In the genomic region with DNA sequence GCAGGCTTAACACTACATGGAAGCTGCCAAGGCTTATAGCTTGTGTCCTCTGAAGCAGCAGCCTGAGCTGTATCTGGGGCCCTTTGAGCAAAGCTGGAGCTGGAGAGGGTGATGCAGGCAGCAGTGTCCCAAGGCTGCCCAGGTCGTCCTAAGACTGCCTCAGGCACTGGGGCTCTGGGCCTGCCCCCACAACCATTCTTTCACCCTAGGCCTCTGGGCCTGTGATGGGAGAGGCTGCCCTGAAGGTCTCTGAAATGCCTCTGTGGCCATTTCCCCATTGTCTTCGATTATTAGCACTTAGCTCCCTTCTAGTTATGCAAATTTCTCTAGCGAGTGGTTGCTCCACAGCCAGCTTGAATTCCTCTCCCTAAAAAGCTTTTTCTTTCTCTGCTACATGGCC, we compare ENCODE assay signal across 2 cellular contexts.
A peak's percentile ranks its signal among the peaks of the same experiment; 100 is the strongest.
TF ChIP-seq lines count a peak whose summit lies in the region.

No MANE protein-coding gene starts in this region.

TF ChIP-seq in K562, 482 proteins besides CTCF, POLR2A, EP300 and RAD21:
- TF ChIP-seq CBX5 (IDR thresholded peaks at IDR 0.05; ENCODE audit: borderline replicate concordance, low read depth) (0 out of 2 replicates have a peak, but pooled peaks have one; percentile 26), ZFP36 (IDR thresholded peaks at IDR 0.05; ENCODE audit: low read depth, low read length, partially characterized antibody) (peak; percentile 70), SMARCB1 (IDR thresholded peaks at IDR 0.05; ENCODE audit: insufficient read length, low read depth) (no peak), RUNX1 (IDR thresholded peaks at IDR 0.05; ENCODE audit: low read depth) (no peak), KLF1 (tag; IDR thresholded peaks at IDR 0.05) (no peak), KHSRP (IDR thresholded peaks at IDR 0.05) (no peak)
- TF ChIP-seq, protein P1, sequence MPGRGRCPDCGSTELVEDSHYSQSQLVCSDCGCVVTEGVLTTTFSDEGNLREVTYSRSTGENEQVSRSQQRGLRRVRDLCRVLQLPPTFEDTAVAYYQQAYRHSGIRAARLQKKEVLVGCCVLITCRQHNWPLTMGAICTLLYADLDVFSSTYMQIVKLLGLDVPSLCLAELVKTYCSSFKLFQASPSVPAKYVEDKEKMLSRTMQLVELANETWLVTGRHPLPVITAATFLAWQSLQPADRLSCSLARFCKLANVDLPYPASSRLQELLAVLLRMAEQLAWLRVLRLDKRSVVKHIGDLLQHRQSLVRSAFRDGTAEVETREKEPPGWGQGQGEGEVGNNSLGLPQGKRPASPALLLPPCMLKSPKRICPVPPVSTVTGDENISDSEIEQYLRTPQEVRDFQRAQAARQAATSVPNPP (IDR thresholded peaks at IDR 0.05; ENCODE audit: borderline replicate concordance, insufficient read depth, insufficient read length): no peak
- TF ChIP-seq, protein P2, sequence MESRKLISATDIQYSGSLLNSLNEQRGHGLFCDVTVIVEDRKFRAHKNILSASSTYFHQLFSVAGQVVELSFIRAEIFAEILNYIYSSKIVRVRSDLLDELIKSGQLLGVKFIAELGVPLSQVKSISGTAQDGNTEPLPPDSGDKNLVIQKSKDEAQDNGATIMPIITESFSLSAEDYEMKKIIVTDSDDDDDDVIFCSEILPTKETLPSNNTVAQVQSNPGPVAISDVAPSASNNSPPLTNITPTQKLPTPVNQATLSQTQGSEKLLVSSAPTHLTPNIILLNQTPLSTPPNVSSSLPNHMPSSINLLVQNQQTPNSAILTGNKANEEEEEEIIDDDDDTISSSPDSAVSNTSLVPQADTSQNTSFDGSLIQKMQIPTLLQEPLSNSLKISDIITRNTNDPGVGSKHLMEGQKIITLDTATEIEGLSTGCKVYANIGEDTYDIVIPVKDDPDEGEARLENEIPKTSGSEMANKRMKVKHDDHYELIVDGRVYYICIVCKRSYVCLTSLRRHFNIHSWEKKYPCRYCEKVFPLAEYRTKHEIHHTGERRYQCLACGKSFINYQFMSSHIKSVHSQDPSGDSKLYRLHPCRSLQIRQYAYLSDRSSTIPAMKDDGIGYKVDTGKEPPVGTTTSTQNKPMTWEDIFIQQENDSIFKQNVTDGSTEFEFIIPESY (CRISPR knock-in tag; IDR thresholded peaks at IDR 0.05): no peak
- TF ChIP-seq, protein P3, sequence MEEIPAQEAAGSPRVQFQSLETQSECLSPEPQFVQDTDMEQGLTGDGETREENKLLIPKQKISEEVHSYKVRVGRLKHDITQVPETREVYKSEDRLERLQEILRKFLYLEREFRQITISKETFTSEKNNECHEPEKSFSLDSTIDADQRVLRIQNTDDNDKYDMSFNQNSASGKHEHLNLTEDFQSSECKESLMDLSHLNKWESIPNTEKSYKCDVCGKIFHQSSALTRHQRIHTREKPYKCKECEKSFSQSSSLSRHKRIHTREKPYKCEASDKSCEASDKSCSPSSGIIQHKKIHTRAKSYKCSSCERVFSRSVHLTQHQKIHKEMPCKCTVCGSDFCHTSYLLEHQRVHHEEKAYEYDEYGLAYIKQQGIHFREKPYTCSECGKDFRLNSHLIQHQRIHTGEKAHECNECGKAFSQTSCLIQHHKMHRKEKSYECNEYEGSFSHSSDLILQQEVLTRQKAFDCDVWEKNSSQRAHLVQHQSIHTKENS (CRISPR knock-in tag; IDR thresholded peaks at IDR 0.05): no peak

TF ChIP-seq in WTC11, 78 proteins besides CTCF, POLR2A, EP300 and RAD21:
- TF ChIP-seq, protein P4, sequence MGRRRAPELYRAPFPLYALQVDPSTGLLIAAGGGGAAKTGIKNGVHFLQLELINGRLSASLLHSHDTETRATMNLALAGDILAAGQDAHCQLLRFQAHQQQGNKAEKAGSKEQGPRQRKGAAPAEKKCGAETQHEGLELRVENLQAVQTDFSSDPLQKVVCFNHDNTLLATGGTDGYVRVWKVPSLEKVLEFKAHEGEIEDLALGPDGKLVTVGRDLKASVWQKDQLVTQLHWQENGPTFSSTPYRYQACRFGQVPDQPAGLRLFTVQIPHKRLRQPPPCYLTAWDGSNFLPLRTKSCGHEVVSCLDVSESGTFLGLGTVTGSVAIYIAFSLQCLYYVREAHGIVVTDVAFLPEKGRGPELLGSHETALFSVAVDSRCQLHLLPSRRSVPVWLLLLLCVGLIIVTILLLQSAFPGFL (CRISPR knock-in tag; IDR thresholded peaks at IDR 0.05; ENCODE audit: borderline replicate concordance): no peak
- TF ChIP-seq, protein P5, sequence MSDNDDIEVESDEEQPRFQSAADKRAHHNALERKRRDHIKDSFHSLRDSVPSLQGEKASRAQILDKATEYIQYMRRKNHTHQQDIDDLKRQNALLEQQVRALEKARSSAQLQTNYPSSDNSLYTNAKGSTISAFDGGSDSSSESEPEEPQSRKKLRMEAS (CRISPR knock-in tag; IDR thresholded peaks at IDR 0.05): no peak
- TF ChIP-seq, protein P6, sequence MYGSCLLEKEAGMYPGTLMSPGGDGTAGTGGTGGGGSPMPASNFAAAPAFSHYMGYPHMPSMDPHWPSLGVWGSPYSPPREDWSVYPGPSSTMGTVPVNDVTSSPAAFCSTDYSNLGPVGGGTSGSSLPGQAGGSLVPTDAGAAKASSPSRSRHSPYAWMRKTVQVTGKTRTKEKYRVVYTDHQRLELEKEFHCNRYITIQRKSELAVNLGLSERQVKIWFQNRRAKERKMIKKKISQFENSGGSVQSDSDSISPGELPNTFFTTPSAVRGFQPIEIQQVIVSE (CRISPR knock-in tag; IDR thresholded peaks at IDR 0.05; ENCODE audit: borderline replicate concordance): no peak
- TF ChIP-seq ETV6 (CRISPR knock-in tag; IDR thresholded peaks at IDR 0.05): no peak
TF ChIP-seq in WTC11: peak in this region for 0.
